In genomic region chr6:26596579-26597388, GRCh38 we compare ENCODE assay signal across 1 cellular context.
TF ChIP-seq lines count a peak whose summit lies in the region.

TSS of gene ABT1 (plus strand) at chr6:26596953. CDS start at chr6:26596983, 30 bp downstream.

TF ChIP-seq in H1, 55 proteins besides CTCF, POLR2A, EP300 and RAD21 (continued from another document):
- no peak for TF ChIP-seq CHD7 (IDR thresholded peaks at IDR 0.05; ENCODE audit: insufficient replicate concordance, low read length)
- no peak for TF ChIP-seq GABPA (IDR thresholded peaks at IDR 0.05; ENCODE audit: borderline replicate concordance, insufficient read depth, low read length)
- peak; percentile 80; the same call in 1 of the 2 replicates for TF ChIP-seq POLR2AphosphoS5 (IDR thresholded peaks at IDR 0.05; ENCODE audit: low read depth, low read length)
- TF ChIP-seq RXRA (IDR thresholded peaks at IDR 0.05; ENCODE audit: insufficient read depth, low read depth, low read length): no peak
- peak; percentile 85 for TF ChIP-seq GTF2F1 (IDR thresholded peaks at IDR 0.05; ENCODE audit: borderline replicate concordance, low read depth, low read length)
- peak; percentile 77; the same call in 1 of the 2 replicates for TF ChIP-seq SP1 (IDR thresholded peaks at IDR 0.05; ENCODE audit: low read depth, low read length)
- no peak for TF ChIP-seq CHD1 (IDR thresholded peaks at IDR 0.05; ENCODE audit: low read depth, low read length)
- TF ChIP-seq, protein P1, sequence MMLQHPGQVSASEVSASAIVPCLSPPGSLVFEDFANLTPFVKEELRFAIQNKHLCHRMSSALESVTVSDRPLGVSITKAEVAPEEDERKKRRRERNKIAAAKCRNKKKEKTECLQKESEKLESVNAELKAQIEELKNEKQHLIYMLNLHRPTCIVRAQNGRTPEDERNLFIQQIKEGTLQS (IDR thresholded peaks at IDR 0.05; ENCODE audit: insufficient read depth, low read depth, low read length): peak; percentile 98
- no peak for TF ChIP-seq USF2 (IDR thresholded peaks at IDR 0.05; ENCODE audit: low read length)
- TF ChIP-seq, protein P2, sequence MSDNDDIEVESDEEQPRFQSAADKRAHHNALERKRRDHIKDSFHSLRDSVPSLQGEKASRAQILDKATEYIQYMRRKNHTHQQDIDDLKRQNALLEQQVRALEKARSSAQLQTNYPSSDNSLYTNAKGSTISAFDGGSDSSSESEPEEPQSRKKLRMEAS (IDR thresholded peaks at IDR 0.05): peak; percentile 68
- no peak for TF ChIP-seq CTBP2 (IDR thresholded peaks at IDR 0.05; ENCODE audit: borderline replicate concordance, insufficient read depth, insufficient read length, low read length)
- peak; percentile 98 for TF ChIP-seq EGR1 (IDR thresholded peaks at IDR 0.05; ENCODE audit: borderline replicate concordance, low read depth, low read length)
- no peak for TF ChIP-seq BRCA1 (IDR thresholded peaks at IDR 0.05; ENCODE audit: low read depth, low read length)
- TF ChIP-seq, protein P3, sequence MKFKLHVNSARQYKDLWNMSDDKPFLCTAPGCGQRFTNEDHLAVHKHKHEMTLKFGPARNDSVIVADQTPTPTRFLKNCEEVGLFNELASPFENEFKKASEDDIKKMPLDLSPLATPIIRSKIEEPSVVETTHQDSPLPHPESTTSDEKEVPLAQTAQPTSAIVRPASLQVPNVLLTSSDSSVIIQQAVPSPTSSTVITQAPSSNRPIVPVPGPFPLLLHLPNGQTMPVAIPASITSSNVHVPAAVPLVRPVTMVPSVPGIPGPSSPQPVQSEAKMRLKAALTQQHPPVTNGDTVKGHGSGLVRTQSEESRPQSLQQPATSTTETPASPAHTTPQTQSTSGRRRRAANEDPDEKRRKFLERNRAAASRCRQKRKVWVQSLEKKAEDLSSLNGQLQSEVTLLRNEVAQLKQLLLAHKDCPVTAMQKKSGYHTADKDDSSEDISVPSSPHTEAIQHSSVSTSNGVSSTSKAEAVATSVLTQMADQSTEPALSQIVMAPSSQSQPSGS (IDR thresholded peaks at IDR 0.05; ENCODE audit: low read length): 0 out of 2 replicates have a peak, but pooled peaks have one; percentile 65
- TF ChIP-seq POU5F1 (IDR thresholded peaks at IDR 0.05; ENCODE audit: low read depth, low read length): no peak
- TF ChIP-seq NRF1 (IDR thresholded peaks at IDR 0.05; ENCODE audit: low read depth, low read length): no peak
- peak; percentile 78 for TF ChIP-seq TAF7 (optimal IDR thresholded peaks at IDR 0.05; ENCODE audit: borderline replicate concordance, low read depth, low read length)
- TF ChIP-seq, protein P4, sequence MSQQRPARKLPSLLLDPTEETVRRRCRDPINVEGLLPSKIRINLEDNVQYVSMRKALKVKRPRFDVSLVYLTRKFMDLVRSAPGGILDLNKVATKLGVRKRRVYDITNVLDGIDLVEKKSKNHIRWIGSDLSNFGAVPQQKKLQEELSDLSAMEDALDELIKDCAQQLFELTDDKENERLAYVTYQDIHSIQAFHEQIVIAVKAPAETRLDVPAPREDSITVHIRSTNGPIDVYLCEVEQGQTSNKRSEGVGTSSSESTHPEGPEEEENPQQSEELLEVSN (IDR thresholded peaks at IDR 0.05): no peak
- TF ChIP-seq HDAC6 (IDR thresholded peaks at IDR 0.05; ENCODE audit: low read depth, low read length): no peak
- TF ChIP-seq SIN3A (conservative IDR thresholded peaks at IDR 0.05 in 1 of 2, IDR thresholded peaks at IDR 0.05 in 1 of 2; ENCODE audit: low read depth in 1 of 2, low read length in 2 of 2): peak; percentile 87 to 95; a peak in 3 of 4 replicates
- peak; percentile 96 for TF ChIP-seq SAP30 (IDR thresholded peaks at IDR 0.05; ENCODE audit: insufficient read depth, insufficient replicate concordance, low read length)
- TF ChIP-seq RBBP5 (IDR thresholded peaks at IDR 0.05; ENCODE audit: borderline replicate concordance, low read depth, low read length): peak; percentile 69; the same call in 1 of the 2 replicates
- no peak for TF ChIP-seq NANOG (IDR thresholded peaks at IDR 0.05; ENCODE audit: insufficient read depth, low read depth, low read length, poor library complexity, severe bottlenecking)
- peak; percentile 81 for TF ChIP-seq TAF1 (IDR thresholded peaks at IDR 0.05; ENCODE audit: low read depth, low read length)
- peak; percentile 6; the same call in 1 of the 2 replicates for TF ChIP-seq BACH1 (IDR thresholded peaks at IDR 0.05; ENCODE audit: low read length)
- no peak for TF ChIP-seq BCL11A (IDR thresholded peaks at IDR 0.05; ENCODE audit: low read depth in 2 of 2, low read length in 2 of 2)
- no peak for TF ChIP-seq SUZ12 (IDR thresholded peaks at IDR 0.05; ENCODE audit: low read length)
- TF ChIP-seq PHF8 (conservative IDR thresholded peaks at IDR 0.05; ENCODE audit: low read depth, low read length): peak; percentile 93
